ENCODE assay signal across 19 cellular contexts in genomic region chr20:58431134-58431533, GRCh38.
"Had no signal": no experiment of that assay in that cellular context is flagged by ENCODE, and none has a peak within 500 bp of the region (broad histone marks: within the 10 kb centered on the region; RNA-seq: fewer than 3 reads in every experiment).

No MANE protein-coding gene starts in this region.

- DNase-seq: activated CD4-positive, alpha-beta T cell treated with anti-CD3 and anti-CD28 coated beads, Interleukin-2, amount 50 U/mL, for 1 hour; activated naive CD4-positive, alpha-beta T cell treated with Interleukin-2 at 50 U/mL for 16 hours; dorsolateral prefrontal cortex; endodermal cell; foreskin melanocyte; left ventricle myocardium superior; nucleus accumbens; right cardiac atrium; stimulated activated CD4-positive, alpha-beta T cell treated with anti-CD3 and anti-CD28 coated beads, Interleukin-4, amount 100 ng/mL, for 4 hours; stimulated activated CD8-positive, alpha-beta memory T cell treated with anti-CD3 and anti-CD28 coated beads, Interleukin-4, amount 100 ng/mL, for 48 hours; stimulated activated naive CD8-positive, alpha-beta T cell treated with anti-CD3 and anti-CD28 coated beads, Interleukin-15, Interleukin-2, amounts not matched to agents 100 U/mL and 50 U/mL, for 24 hours; upper lobe of right lung had no signal

- H3K4me3 Mint-ChIP-seq: activated T-helper 17 cell treated with anti-CD3 and anti-CD28 coated beads, Interleukin-2, amount 50 U/mL, for 72 hours; endodermal cell; memory B cell; natural killer cell treated with Interleukin-12 subunit alpha and Interleukin-12 subunit beta and Interleukin-15 and Interleukin-18, amount 100 ng/mL, for 72 hours had no signal

- H3K4me3 ChIP-seq: ascending aorta, dorsolateral prefrontal cortex, smooth muscle cell, upper lobe of right lung had no signal

- ATAC-seq: activated CD4-positive, CD25-positive, alpha-beta regulatory T cell treated with anti-CD3 and anti-CD28 coated beads, Interleukin-2, amount 50 U/mL, for 24 hours; activated T-helper 17 cell treated with anti-CD3 and anti-CD28 coated beads, Interleukin-2, amount 50 U/mL, for 72 hours; natural killer cell treated with Interleukin-12 subunit alpha and Interleukin-12 subunit beta and Interleukin-15 and Interleukin-18, amount 100 ng/mL, for 72 hours; right cardiac atrium; stimulated activated naive CD8-positive, alpha-beta T cell treated with anti-CD3 and anti-CD28 coated beads, Interleukin-15, Interleukin-2, amounts not matched to agents 100 U/mL and 50 U/mL, for 24 hours; upper lobe of right lung had no signal

- H3K27ac ChIP-seq: ascending aorta, dorsolateral prefrontal cortex, upper lobe of right lung had no signal

- H3K27me3 ChIP-seq: ascending aorta, dorsolateral prefrontal cortex, upper lobe of right lung had no signal

- H3K4me2 ChIP-seq: smooth muscle cell had no signal

- H3K9me3 ChIP-seq: ascending aorta, upper lobe of right lung had no signal

- H3K9me3 Mint-ChIP-seq: activated T-helper 17 cell treated with anti-CD3 and anti-CD28 coated beads, Interleukin-2, amount 50 U/mL, for 72 hours; endodermal cell; memory B cell; natural killer cell treated with Interleukin-12 subunit alpha and Interleukin-12 subunit beta and Interleukin-15 and Interleukin-18, amount 100 ng/mL, for 72 hours had no signal

- H3K36me3 ChIP-seq: upper lobe of right lung had no signal

- H3K36me3 Mint-ChIP-seq: natural killer cell treated with Interleukin-12 subunit alpha and Interleukin-12 subunit beta and Interleukin-15 and Interleukin-18, amount 100 ng/mL, for 72 hours had no signal

- H3K27me3 Mint-ChIP-seq: activated T-helper 17 cell treated with anti-CD3 and anti-CD28 coated beads, Interleukin-2, amount 50 U/mL, for 72 hours; memory B cell; natural killer cell treated with Interleukin-12 subunit alpha and Interleukin-12 subunit beta and Interleukin-15 and Interleukin-18, amount 100 ng/mL, for 72 hours; progenitor cell of endocrine pancreas had no signal

- H3K27ac Mint-ChIP-seq: endodermal cell; memory B cell; natural killer cell treated with Interleukin-12 subunit alpha and Interleukin-12 subunit beta and Interleukin-15 and Interleukin-18, amount 100 ng/mL, for 72 hours; progenitor cell of endocrine pancreas had no signal
